Comparison of ENCODE assay signal across 15 cellular contexts in genomic region chr1:113782451-113782850, GRCh38. TPM values are rescaled to one million over a fixed set of nuclear protein-coding genes. Genes with fewer than 3 reads are reported as not detected.
DNase-seq lines count a peak whose midpoint lies in the region; ATAC-seq, FAIRE-seq and TF ChIP-seq lines count a peak whose summit lies in the region.
"Had no signal": no experiment of that assay in that cellular context is flagged by ENCODE, and none has a peak within 500 bp of the region (broad histone marks: within the 10 kb centered on the region; RNA-seq: fewer than 3 reads in every experiment).

No MANE protein-coding gene starts in this region.

- no peaks in the 10 kb centered on the region for H3K27me3 ChIP-seq in CD4-positive, alpha-beta T cell (ENCODE audit: control insufficient read depth, insufficient read depth, low read length)
- no peaks in the 10 kb centered on the region for H3K27me3 ChIP-seq in adrenal gland

- no peaks in the 10 kb centered on the region for H3K9me3 ChIP-seq in CD4-positive, alpha-beta T cell (ENCODE audit: control insufficient read depth, low read length)
- H3K9me3 ChIP-seq in adrenal gland (replicated peaks in 1 of 3): no peaks in the 10 kb centered on the region

- FAIRE-seq in H54 (lab: Jason Lieb, UNC): peak; percentile 62
- FAIRE-seq: G401.6 had no signal

- TF ChIP-seq CTCF in CD4-positive, alpha-beta T cell (IDR thresholded peaks at IDR 0.05): no peak
- TF ChIP-seq CTCF in adrenal gland (IDR thresholded peaks at IDR 0.05): no peak

- H3K9me3 Mint-ChIP-seq in CD4-positive, alpha-beta T cell: no peaks in the 10 kb centered on the region
- H3K9me3 Mint-ChIP-seq: immature natural killer cell had no signal

- no peak for DNase-seq in CD4-positive, alpha-beta T cell
- DNase-seq in H54 (ENCODE audit: insufficient read length, low spot score): no peak
- DNase-seq in myocyte (ENCODE audit: low read depth): peak; percentile 25
- DNase-seq in adrenal gland: no peak
- DNase-seq in RKO (ENCODE audit: low spot score): no peak
- DNase-seq in kidney tubule cell (ENCODE audit: low spot score): no peak
- DNase-seq: amniotic stem cell; immature natural killer cell; NCI-H1417; stimulated activated naive CD8-positive, alpha-beta T cell treated with anti-CD3 and anti-CD28 coated beads, Interleukin-15, Interleukin-2, amounts not matched to agents 100 U/mL and 50 U/mL, for 24 hours had no signal

- no peak overlapping the region for H3K4me3 Mint-ChIP-seq in CD4-positive, alpha-beta T cell
- H3K4me3 Mint-ChIP-seq: mesothelial cell of epicardium had no signal

- ATAC-seq in CD4-positive, alpha-beta T cell (ENCODE audit: poor library complexity): no peak
- peak; percentile 57 for ATAC-seq in SK-N-SH treated with all-trans-retinoic acid at 6 μM for 48 hours
- ATAC-seq: stimulated activated naive CD8-positive, alpha-beta T cell treated with anti-CD3 and anti-CD28 coated beads, Interleukin-15, Interleukin-2, amounts not matched to agents 100 U/mL and 50 U/mL, for 24 hours had no signal

- H3K27ac ChIP-seq in CD4-positive, alpha-beta T cell (ENCODE audit: low read depth, low read length): peak overlapping the region; percentile 67
- H3K27ac ChIP-seq in adrenal gland: peak overlapping the region in 2 of 5 donors; percentile 29 to 36
- H3K27ac ChIP-seq: C4-2B had no signal

- WGBS in adrenal gland, 4 donors: 14 to 25% (median 16%) methylated on average over 2 of the region's 2 CpGs

- CTCF ChIA-PET in CD4-positive, alpha-beta T cell (lab: Charles Lee): interaction anchor here (0.6 to 1.5 kb wide), 2 partner anchors 24 to 25 kb away, joined by 3 to 4 read pairs; no protein-coding TSS in a partner anchor

- H3K27ac Mint-ChIP-seq in CD4-positive, alpha-beta T cell: no peak overlapping the region
- H3K27ac Mint-ChIP-seq: immature natural killer cell had no signal

- H3K4me3 ChIP-seq in adrenal gland: no peak overlapping the region
- H3K4me3 ChIP-seq: skin epidermis had no signal

- intact Hi-C loops in CD4-positive, alpha-beta T cell (cut with DNase I, micrococcal nuclease): loop anchor here in 1 of 2 experiments (2.0 to 5.0 kb wide), 2 partner anchors 24 to 90 kb away; partner anchors contain the start of genes PHTF1 and PTPN22
- intact Hi-C loops in adrenal gland (cut with DNase I): no loop called here

- peaks cover 20% of the 10 kb centered on the region for H3K4me1 Mint-ChIP-seq in CD4-positive, alpha-beta T cell (ENCODE audit: low read depth)

- no peaks in the 10 kb centered on the region for H3K36me3 ChIP-seq in adrenal gland (replicated peaks in 1 of 2)

- no peaks in the 10 kb centered on the region for H3K27me3 Mint-ChIP-seq in CD4-positive, alpha-beta T cell

- H3K4me1 ChIP-seq in adrenal gland (replicated peaks in 1 of 2): peaks cover 12 to 54% of the 10 kb centered on the region in 2 donors

- TF ChIP-seq POLR2A in H54 (IDR thresholded peaks at IDR 0.05; ENCODE audit: low read depth, low read length) (no peak), adrenal gland (IDR thresholded peaks at IDR 0.05) (no peak)

- peaks cover 12% of the 10 kb centered on the region for H3K36me3 Mint-ChIP-seq in CD4-positive, alpha-beta T cell (ENCODE audit: low read depth)

- POLR2A ChIA-PET in CD4-positive, alpha-beta T cell (lab: Charles Lee): interaction anchor here (2.2 to 3.2 kb wide), 3 partner anchors 20 to 29 kb away, joined by 8 to 33 read pairs (median 25); partner anchors contain the start of genes PHTF1 and RSBN1

TF ChIP-seq in SK-N-SH treated with all-trans-retinoic acid at 6 μM for 48 hours, 23 proteins besides CTCF, POLR2A, EP300 and RAD21:
- no peak for TF ChIP-seq ZNF70 (CRISPR knock-in tag; IDR thresholded peaks at IDR 0.05)
- no peak for TF ChIP-seq CSRNP3 (CRISPR knock-in tag; IDR thresholded peaks at IDR 0.05)
- TF ChIP-seq PATZ1 (CRISPR knock-in tag; IDR thresholded peaks at IDR 0.05; ENCODE audit: borderline replicate concordance): no peak
- peak; percentile 18; the same call in 1 of the 2 replicates for TF ChIP-seq ISL1 (CRISPR knock-in tag; IDR thresholded peaks at IDR 0.05)
TF ChIP-seq in SK-N-SH treated with all-trans-retinoic acid at 6 μM for 48 hours: peak in this region for 1.

RNA-seq across cellular contexts. Expression of gene PHTF1, which starts 23.2 kb away (rescaled TPM):
- total RNA-seq in CD4-positive, alpha-beta T cell: 1 to 10 TPM; 3.1 to 4.0 TPM
- 42.7 and 64.9 TPM in 2 replicates for total RNA-seq in myocyte
- polyA plus RNA-seq in myocyte (2012): 24.7 TPM
- 10 to 100 TPM; 16.8 to 37.9 (median 21.3) TPM for total RNA-seq in adrenal gland
- polyA plus RNA-seq in adrenal gland: 10 to 100 TPM in 2 of 3 donors, 1 to 10 TPM in 1; 9.7 to 18.7 (median 12.4) TPM

RNA-seq across cellular contexts. Expression of gene RSBN1, which starts 29.8 kb away (rescaled TPM):
- total RNA-seq in CD4-positive, alpha-beta T cell: 10 to 100 TPM; 44.2 to 44.6 TPM
- total RNA-seq in myocyte (8.5 and 12.4 TPM in 2 replicates), adrenal gland (10 to 100 TPM; 12.1 to 33.0 (median 16.7) TPM)
- 4.8 TPM for polyA plus RNA-seq in myocyte (2012)
- 10 to 100 TPM in 1 of 3 donors, 1 to 10 TPM in 2; 3.9 to 10.5 (median 6.0) TPM for polyA plus RNA-seq in adrenal gland
